In genomic region chr22:37933711-37934376, GRCh38 we compare ENCODE assay signal across 1 cellular context.
TF ChIP-seq lines count a peak whose summit lies in the region.

No MANE protein-coding gene starts in this region.

TF ChIP-seq in K562, 482 proteins besides CTCF, POLR2A, EP300 and RAD21 (continued from another document and continues in another):
- TF ChIP-seq ZBTB40 (IDR thresholded peaks at IDR 0.05), result no peak
- no peak for TF ChIP-seq ZBTB40 (CRISPR knock-in tag; IDR thresholded peaks at IDR 0.05)
- no peak for TF ChIP-seq KLF13 (tag; IDR thresholded peaks at IDR 0.05; ENCODE audit: borderline replicate concordance, low read depth)
- no peak for TF ChIP-seq ZNF133 (CRISPR knock-in tag; IDR thresholded peaks at IDR 0.05)
- TF ChIP-seq THRAP3 (IDR thresholded peaks at IDR 0.05; ENCODE audit: borderline replicate concordance), result no peak
- no peak for TF ChIP-seq ZNF354B (CRISPR knock-in tag; IDR thresholded peaks at IDR 0.05)
- no peak for TF ChIP-seq CUX1 (CRISPR knock-in tag; IDR thresholded peaks at IDR 0.05)
- TF ChIP-seq NCOA4 (IDR thresholded peaks at IDR 0.05; ENCODE audit: partially characterized antibody), result no peak
- no peak for TF ChIP-seq CBX1 (IDR thresholded peaks at IDR 0.05; ENCODE audit: low read depth)
- no peak for TF ChIP-seq ELF2 (CRISPR knock-in tag; IDR thresholded peaks at IDR 0.05)
- no peak for TF ChIP-seq ZSCAN29 (IDR thresholded peaks at IDR 0.05)
- no peak for TF ChIP-seq HMGXB4 (CRISPR knock-in tag; IDR thresholded peaks at IDR 0.05)
- peak; percentile 70 for TF ChIP-seq ATF3 (IDR thresholded peaks at IDR 0.05)
- TF ChIP-seq ATF3 (CRISPR knock-in tag; conservative IDR thresholded peaks at IDR 0.05), result no peak
- no peak for TF ChIP-seq SFPQ (IDR thresholded peaks at IDR 0.05; ENCODE audit: low read depth, low read length)
- TF ChIP-seq RERE (CRISPR knock-in tag; IDR thresholded peaks at IDR 0.05; ENCODE audit: borderline replicate concordance), result no peak
- TF ChIP-seq ZNF707 (CRISPR knock-in tag; conservative IDR thresholded peaks at IDR 0.05), result no peak
- peak; percentile 25; the same call in 1 of the 2 replicates for TF ChIP-seq BHLHE40 (IDR thresholded peaks at IDR 0.05; ENCODE audit: low read length)
- no peak for TF ChIP-seq GTF2B (IDR thresholded peaks at IDR 0.05; ENCODE audit: extremely low read depth, insufficient read length)
- TF ChIP-seq HCFC1 (IDR thresholded peaks at IDR 0.05; ENCODE audit: low read depth, low read length), result peak; percentile 58
- TF ChIP-seq MNT (conservative IDR thresholded peaks at IDR 0.05), result peak; percentile 41 to 47; a peak in 2 of 4 replicates
- TF ChIP-seq ZNF175 (CRISPR knock-in tag; IDR thresholded peaks at IDR 0.05; ENCODE audit: low read depth), result no peak
